ENCODE assay signal across 11 cellular contexts in genomic region chr11:119493712-119494111, GRCh38.
A peak's percentile ranks its signal among the peaks of the same experiment; 100 is the strongest.
DNase-seq lines count a peak whose midpoint lies in the region; ATAC-seq, FAIRE-seq and TF ChIP-seq lines count a peak whose summit lies in the region.
"Had no signal": no experiment of that assay in that cellular context is flagged by ENCODE, and none has a peak within 500 bp of the region (broad histone marks: within the 10 kb centered on the region; RNA-seq: fewer than 3 reads in every experiment).

No MANE protein-coding gene starts in this region.

- H4K20me1 ChIP-seq in endothelial cell of umbilical vein (replicated peaks; ENCODE audit: control insufficient read depth, extremely low read depth, insufficient read depth, low read length) = no peaks in the 10 kb centered on the region

- no peak for TF ChIP-seq POLR2A in endothelial cell of umbilical vein (IDR thresholded peaks at IDR 0.05; ENCODE audit: low read depth, low read length)

- dilution Hi-C loops in endothelial cell of umbilical vein (cut with MboI; ENCODE audit: extremely low pct_ligation_motif_present, low sequenced_read_pairs) = no loop called here

- intact Hi-C loops in activated CD4-positive, alpha-beta T cell treated with anti-CD3 and anti-CD28 coated beads for 36 hours (cut with DNase I, micrococcal nuclease) = no loop called here
- intact Hi-C loops in endothelial cell of umbilical vein (cut with micrococcal nuclease) = no loop called here

- CTCF ChIA-PET in activated CD4-positive, alpha-beta T cell treated with anti-CD3 and anti-CD28 coated beads for 36 hours (lab: Charles Lee) = no interaction called here
- CTCF ChIA-PET in endothelial cell of umbilical vein (lab: Charles Lee) = interaction anchor here (1.2 to 1.6 kb wide), 3 partner anchors 19 to 615 kb away, joined by 3 to 8 read pairs (median 3); partner anchors contain the start of gene NECTIN1

- peaks cover 3% of the 10 kb centered on the region in 2 experiments for H3K27me3 ChIP-seq in endothelial cell of umbilical vein (ENCODE audit: control insufficient read depth in 2 of 2, insufficient read depth in 2 of 2, low read length in 2 of 2)
- H3K27me3 ChIP-seq: BLaER1, SJSA1 had no signal

- H3K27ac ChIP-seq in endothelial cell of umbilical vein (ENCODE audit: insufficient read depth, low read depth, low read length) = no peak overlapping the region
- H3K27ac ChIP-seq: BLaER1, KMS-11, SJSA1 had no signal

- BruUV-seq in endothelial cell of umbilical vein (replicated peaks; lab: Mats Ljungman, UMichigan) = no TSS peak

- H3K27ac Mint-ChIP-seq in activated CD4-positive, alpha-beta T cell treated with anti-CD3 and anti-CD28 coated beads for 36 hours = no peak overlapping the region
- no peak overlapping the region for H3K27ac Mint-ChIP-seq in activated naive CD8-positive, alpha-beta T cell treated with anti-CD3 and anti-CD28 coated beads for 36 hours

- H3K4me3 ChIP-seq in endothelial cell of umbilical vein (replicated peaks in 1 of 3; ENCODE audit: insufficient read depth in 1 of 3, low read depth in 1 of 3, low read length in 3 of 3) = no peak overlapping the region
- H3K4me3 ChIP-seq: BLaER1, SJSA1 had no signal

- H3K36me3 ChIP-seq in endothelial cell of umbilical vein (ENCODE audit: control insufficient read depth in 2 of 2, extremely low read depth in 1 of 2, insufficient read depth in 2 of 2, low read length in 2 of 2) = no peaks in the 10 kb centered on the region
- H3K36me3 ChIP-seq: BLaER1, SJSA1 had no signal

- H3K4me2 ChIP-seq in endothelial cell of umbilical vein (ENCODE audit: insufficient read depth, low read length) = no peak overlapping the region
- H3K4me2 ChIP-seq: BLaER1, KMS-11 had no signal

- H3K27me3 Mint-ChIP-seq in activated CD4-positive, alpha-beta T cell treated with anti-CD3 and anti-CD28 coated beads for 36 hours = no peaks in the 10 kb centered on the region
- no peaks in the 10 kb centered on the region for H3K27me3 Mint-ChIP-seq in activated naive CD8-positive, alpha-beta T cell treated with anti-CD3 and anti-CD28 coated beads for 36 hours

- no peaks in the 10 kb centered on the region for H3K9me3 Mint-ChIP-seq in activated CD4-positive, alpha-beta T cell treated with anti-CD3 and anti-CD28 coated beads for 36 hours (ENCODE audit: low read depth)
- H3K9me3 Mint-ChIP-seq in activated naive CD8-positive, alpha-beta T cell treated with anti-CD3 and anti-CD28 coated beads for 36 hours = no peaks in the 10 kb centered on the region

- H3K4me1 Mint-ChIP-seq in activated CD4-positive, alpha-beta T cell treated with anti-CD3 and anti-CD28 coated beads for 36 hours = no peaks in the 10 kb centered on the region
- no peaks in the 10 kb centered on the region for H3K4me1 Mint-ChIP-seq in activated naive CD8-positive, alpha-beta T cell treated with anti-CD3 and anti-CD28 coated beads for 36 hours

- DNase-seq in activated CD4-positive, alpha-beta T cell treated with anti-CD3 and anti-CD28 coated beads for 36 hours = peak; percentile 45
- DNase-seq in activated CD4-positive, alpha-beta T cell treated with anti-CD3 and anti-CD28 coated beads, Interleukin-2, amount 50 U/mL, for 1 hour = no peak
- peak; percentile 58 for DNase-seq in OCI-M1 (lab: John Stamatoyannopoulos, UW)
- peak; percentile 13 for DNase-seq in endothelial cell of umbilical vein (ENCODE audit: low read depth, low spot score)
- peak; percentile 40 for DNase-seq in renal cortical epithelial cell (ENCODE audit: low read depth)
- no peak for DNase-seq in activated naive CD8-positive, alpha-beta T cell treated with anti-CD3 and anti-CD28 coated beads for 36 hours
- DNase-seq in foreskin melanocyte = no peak

- no peak overlapping the region for H3K9ac ChIP-seq in endothelial cell of umbilical vein (replicated peaks; ENCODE audit: extremely low read depth, insufficient read depth, low read length)
- H3K9ac ChIP-seq: BLaER1, KMS-11 had no signal

- POLR2A ChIA-PET in activated CD4-positive, alpha-beta T cell treated with anti-CD3 and anti-CD28 coated beads for 36 hours (lab: Charles Lee) = no interaction called here
- POLR2A ChIA-PET in endothelial cell of umbilical vein (lab: Charles Lee) = no interaction called here

- H3K36me3 Mint-ChIP-seq in activated CD4-positive, alpha-beta T cell treated with anti-CD3 and anti-CD28 coated beads for 36 hours (ENCODE audit: low read depth) = no peaks in the 10 kb centered on the region
- no peaks in the 10 kb centered on the region for H3K36me3 Mint-ChIP-seq in activated naive CD8-positive, alpha-beta T cell treated with anti-CD3 and anti-CD28 coated beads for 36 hours

- TF ChIP-seq CTCF in endothelial cell of umbilical vein (IDR thresholded peaks at IDR 0.05; ENCODE audit: extremely low read depth in 1 of 2, insufficient read depth in 1 of 2, low read depth in 1 of 2, low read length in 2 of 2) = no peak

- H3K4me1 ChIP-seq in endothelial cell of umbilical vein (ENCODE audit: control insufficient read depth, extremely low read depth, insufficient read depth, low read length) = no peaks in the 10 kb centered on the region
- H3K4me1 ChIP-seq: SJSA1 had no signal

- no peak overlapping the region for H2AFZ ChIP-seq in endothelial cell of umbilical vein (ENCODE audit: low read depth, low read length)

- H3K9me3 ChIP-seq in endothelial cell of umbilical vein (replicated peaks; ENCODE audit: control insufficient read depth, insufficient read depth, low read length) = no peaks in the 10 kb centered on the region
- H3K9me3 ChIP-seq: BLaER1, SJSA1 had no signal

- FAIRE-seq in endothelial cell of umbilical vein (lab: Jason Lieb, UNC) = no peak

- H3K9me1 ChIP-seq in endothelial cell of umbilical vein (replicated peaks; ENCODE audit: control insufficient read depth, extremely low read depth, insufficient read depth, low read length) = no peaks in the 10 kb centered on the region

- H3K4me3 Mint-ChIP-seq in activated CD4-positive, alpha-beta T cell treated with anti-CD3 and anti-CD28 coated beads for 36 hours = no peak overlapping the region
- no peak overlapping the region for H3K4me3 Mint-ChIP-seq in activated naive CD8-positive, alpha-beta T cell treated with anti-CD3 and anti-CD28 coated beads for 36 hours

- ATAC-seq in activated CD4-positive, alpha-beta T cell treated with anti-CD3 and anti-CD28 coated beads for 36 hours = no peak
- ATAC-seq in HG02571 (IDR thresholded peaks at IDR 0.05; ENCODE audit: unreplicated experiment) = no peak

- H3K79me2 ChIP-seq in endothelial cell of umbilical vein (ENCODE audit: control insufficient read depth, insufficient read depth, low read length) = no peaks in the 10 kb centered on the region

TF ChIP-seq in endothelial cell of umbilical vein, 7 proteins besides CTCF, POLR2A, EP300 and RAD21:
- TF ChIP-seq FOS (IDR thresholded peaks at IDR 0.05; ENCODE audit: borderline replicate concordance, insufficient read depth, low read length) (no peak), POLR2AphosphoS5 (IDR thresholded peaks at IDR 0.05; ENCODE audit: insufficient read depth, low read depth, low read length) (no peak), MYC (IDR thresholded peaks at IDR 0.05; ENCODE audit: low read depth, low read length) (no peak), GATA2 (IDR thresholded peaks at IDR 0.05; ENCODE audit: insufficient read depth, insufficient read length, low read depth, low read length) (no peak), JUN (IDR thresholded peaks at IDR 0.05; ENCODE audit: borderline replicate concordance, insufficient read depth, insufficient read length, low read depth) (no peak), EZH2 (IDR thresholded peaks at IDR 0.05; ENCODE audit: borderline replicate concordance, low read depth, low read length, severe bottlenecking) (no peak), MAX (IDR thresholded peaks at IDR 0.05; ENCODE audit: insufficient read depth, insufficient read length) (no peak)
TF ChIP-seq in endothelial cell of umbilical vein: peak in this region for 0.

Comparison
In these comparisons a context has a peak if more than half of its experiments do, and no peak if none do; other contexts are left out.
1. DNase-seq: peak in activated CD4-positive, alpha-beta T cell treated with anti-CD3 and anti-CD28 coated beads for 36 hours (single experiment), OCI-M1 (single experiment), endothelial cell of umbilical vein (single experiment) and renal cortical epithelial cell (single experiment); none in activated CD4-positive, alpha-beta T cell treated with anti-CD3 and anti-CD28 coated beads, Interleukin-2, amount 50 U/mL, for 1 hour (single experiment), activated naive CD8-positive, alpha-beta T cell treated with anti-CD3 and anti-CD28 coated beads for 36 hours (single experiment) and foreskin melanocyte (single experiment).